In the genomic region with DNA sequence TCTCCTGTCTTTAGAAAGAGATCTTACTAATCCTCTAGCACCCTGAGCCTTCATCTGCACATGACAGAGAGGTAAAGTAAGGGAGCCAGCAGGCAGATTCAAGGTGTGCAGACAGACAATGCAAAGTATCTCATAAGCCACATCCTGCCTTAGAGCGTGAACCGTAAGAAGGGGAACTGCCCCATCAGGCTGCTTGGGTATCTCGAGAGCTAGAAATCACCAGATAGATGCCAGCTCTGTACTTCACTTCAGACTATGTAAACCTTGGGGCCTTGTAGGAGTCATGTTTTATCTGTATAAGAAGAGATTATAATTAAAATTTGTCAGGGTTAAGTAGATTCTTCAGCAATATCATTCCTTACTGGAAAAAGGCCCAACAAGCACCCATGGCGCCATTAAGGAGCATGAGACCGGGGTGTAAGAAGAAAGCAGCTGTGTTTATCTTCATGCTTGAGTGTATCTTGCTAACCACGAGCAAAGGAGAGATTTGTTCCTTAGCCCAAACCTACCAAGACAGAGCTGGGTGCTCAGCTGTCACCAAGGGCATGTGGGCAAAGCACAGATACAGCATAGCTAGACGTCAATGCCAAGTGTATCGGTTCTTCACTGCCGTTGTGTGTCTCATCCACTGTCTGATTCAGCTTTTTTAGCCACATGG, we compare ENCODE assay signal across 11 cellular contexts. TPM values are rescaled to one million over a fixed set of nuclear protein-coding genes. Genes with fewer than 3 reads are reported as not detected.
DNase-seq lines count a peak whose midpoint lies in the region; ATAC-seq and TF ChIP-seq lines count a peak whose summit lies in the region.
"Had no signal": no experiment of that assay in that cellular context is flagged by ENCODE, and none has a peak within 500 bp of the region (broad histone marks: within the 10 kb centered on the region; RNA-seq: fewer than 3 reads in every experiment).

No MANE protein-coding gene starts in this region.

- no peak for DNase-seq in lower lobe of right lung
- no peak for DNase-seq in colonic mucosa
- no peak for DNase-seq in activated effector memory CD4-positive, alpha-beta T cell treated with Interleukin-2 at 50 U/mL for 16 hours
- DNase-seq in activated CD4-positive, alpha-beta T cell treated with anti-CD3 and anti-CD28 coated beads for 48 hours = no peak
- no peak for DNase-seq in Kasumi-1 (lab: John Stamatoyannopoulos, UW)
- DNase-seq: NCI-H748 treated with DMSO at 0.1 percent for 48 hours had no signal

- no peak for TF ChIP-seq CTCF in lower lobe of right lung (IDR thresholded peaks at IDR 0.05)
- TF ChIP-seq CTCF in colonic mucosa (IDR thresholded peaks at IDR 0.05) = no peak

- H3K27me3 ChIP-seq in lower lobe of right lung (ENCODE audit: low read depth) = no peaks in the 10 kb centered on the region
- H3K27me3 ChIP-seq in colonic mucosa = no peaks in the 10 kb centered on the region

- no peaks in the 10 kb centered on the region for H3K9me3 ChIP-seq in lower lobe of right lung
- no peaks in the 10 kb centered on the region for H3K9me3 ChIP-seq in colonic mucosa

- H3K36me3 ChIP-seq in lower lobe of right lung (no peaks in the 10 kb centered on the region), colonic mucosa (no peaks in the 10 kb centered on the region)

- intact Hi-C loops in lower lobe of right lung (cut with DNase I) (no loop called here), colonic mucosa (cut with DNase I) (no loop called here)

- peaks cover 6% of the 10 kb centered on the region for H3K4me1 ChIP-seq in lower lobe of right lung
- H3K4me1 ChIP-seq in colonic mucosa = no peaks in the 10 kb centered on the region

- H3K27ac ChIP-seq in lower lobe of right lung = no peak overlapping the region
- H3K27ac ChIP-seq in colonic mucosa = no peak overlapping the region

- ATAC-seq in GM18520 (IDR thresholded peaks at IDR 0.05; ENCODE audit: unreplicated experiment) = peak; percentile 88
- ATAC-seq in GM21576 (IDR thresholded peaks at IDR 0.05; ENCODE audit: unreplicated experiment) = peak; percentile 99
- peak; percentile 97 for ATAC-seq in HG03196 (IDR thresholded peaks at IDR 0.05; ENCODE audit: unreplicated experiment)
- peak; percentile 39 to 45 for ATAC-seq in lower lobe of right lung
- ATAC-seq: HepG2 had no signal

- H3K9ac ChIP-seq in colonic mucosa (ENCODE audit: low read depth in 2 of 2, low read length in 2 of 2) = no peak overlapping the region

- no peak overlapping the region for H3K4me3 ChIP-seq in lower lobe of right lung
- H3K4me3 ChIP-seq in colonic mucosa = no peak overlapping the region
- H3K4me3 ChIP-seq: lung had no signal

RNA-seq across cellular contexts. Expression of gene CNR1, which starts 24.4 kb away (rescaled TPM):
- total RNA-seq in lower lobe of right lung (21.1 TPM), colonic mucosa (1 to 10 TPM in 1 of 2 donors, under 1 TPM in 1; 0.82 to 2.9 TPM)
- total RNA-seq: HepG2 had no signal

Comparison
In these comparisons a context has a peak if more than half of its experiments do, and no peak if none do; other contexts are left out.
1. ATAC-seq: peak in every context shown above with its lines; median percentile 99 in GM21576; 97 in HG03196; 88 in GM18520; 42 in lower lobe of right lung.